Comparison of ENCODE assay signal across 10 cellular contexts in genomic region chr9:7342229-7342628, GRCh38.
DNase-seq lines count a peak whose midpoint lies in the region; ATAC-seq, FAIRE-seq and TF ChIP-seq lines count a peak whose summit lies in the region.
"Had no signal": no experiment of that assay in that cellular context is flagged by ENCODE, and none has a peak within 500 bp of the region (broad histone marks: within the 10 kb centered on the region; RNA-seq: fewer than 3 reads in every experiment).

No MANE protein-coding gene starts in this region.

- no peak overlapping the region for H2AFZ ChIP-seq in GM12878 (ENCODE audit: control insufficient read depth, low read depth, low read length)

- H3K36me3 Mint-ChIP-seq in CD4-positive, alpha-beta T cell (ENCODE audit: low read depth): no peaks in the 10 kb centered on the region
- H3K36me3 Mint-ChIP-seq: activated naive CD8-positive, alpha-beta T cell treated with anti-CD3 and anti-CD28 coated beads, Interleukin-2, amount 10 ng/mL, durations not matched to agents 7 days and 5 days; T-cell had no signal

- H3K27me3 ChIP-seq in BLaER1 (no peaks in the 10 kb centered on the region), GM12878 (replicated peaks in 1 of 2; ENCODE audit: control insufficient read depth in 2 of 2, insufficient read depth in 2 of 2, low read length in 1 of 2) (no peaks in the 10 kb centered on the region)
- H3K27me3 ChIP-seq in CD4-positive, alpha-beta T cell (ENCODE audit: control insufficient read depth, insufficient read depth, low read length): no peaks in the 10 kb centered on the region

- POLR2A ChIA-PET in GM12878 (lab: Charles Lee) (interaction anchor here (1.0 to 1.1 kb wide), 2 partner anchors 38 to 42 kb away, joined by 3 read pairs; no protein-coding TSS in a partner anchor), RWPE1 (lab: Yijun Ruan, JAX; ENCODE audit: low non-redundant PET) (no interaction called here)
- POLR2A ChIA-PET in CD4-positive, alpha-beta T cell (lab: Charles Lee): no interaction called here

- H3K36me3 ChIP-seq in BLaER1 (no peaks in the 10 kb centered on the region), GM12878 (ENCODE audit: control insufficient read depth in 2 of 2, insufficient read depth in 2 of 2, low read length in 1 of 2) (no peaks in the 10 kb centered on the region)

- in situ Hi-C loops in GM12878 (cut with MboI): no loop called here

- H3K4me3 ChIP-seq in BLaER1 (no peak overlapping the region), GM12878 (no peak overlapping the region)

- peak; percentile 69 for ATAC-seq in GM19455 (IDR thresholded peaks at IDR 0.05; ENCODE audit: unreplicated experiment)
- peak; percentile 72 for ATAC-seq in HG03103 (IDR thresholded peaks at IDR 0.05; ENCODE audit: low read depth, unreplicated experiment)
- peak; percentile 88 for ATAC-seq in GM12878
- no peak for ATAC-seq in CD4-positive, alpha-beta T cell (ENCODE audit: poor library complexity)
- ATAC-seq: T-cell had no signal

- H3K79me2 ChIP-seq in GM12878 (ENCODE audit: control insufficient read depth, insufficient read depth, low read length): no peaks in the 10 kb centered on the region

- TF ChIP-seq CTCF in GM12878 (IDR thresholded peaks at IDR 0.05 in 2 of 3, conservative IDR thresholded peaks at IDR 0.05 in 1 of 3; ENCODE audit: control insufficient read depth in 2 of 3, extremely low read depth in 1 of 3, insufficient read depth in 1 of 3, low read depth in 3 of 3, low read length in 3 of 3): 0 out of 6 replicates have a peak, but pooled peaks of 1 of the 3 experiments have one; percentile 8
- TF ChIP-seq CTCF in D721Med (IDR thresholded peaks at IDR 0.05; ENCODE audit: insufficient read depth, missing control alignments): no peak
- no peak for TF ChIP-seq CTCF in CD4-positive, alpha-beta T cell (IDR thresholded peaks at IDR 0.05)
- no peak for TF ChIP-seq CTCF in RWPE1 (conservative IDR thresholded peaks at IDR 0.05; ENCODE audit: low read depth)

- intact Hi-C loops in GM12878 (cut with micrococcal nuclease; ENCODE audit: unreplicated experiment): loop anchor here (1.0 kb wide), 1 partner anchor 44 kb away; no protein-coding TSS in a partner anchor
- intact Hi-C loops in CD4-positive, alpha-beta T cell (cut with DNase I, micrococcal nuclease): no loop called here

- SMC1A ChIA-PET in GM12878 (lab: Charles Lee; ENCODE audit: uncharacterized antibody, unreplicated experiment): interaction anchor here (0.5 to 3.5 kb wide), 8 partner anchors 9 to 711 kb away, joined by 3 to 17 read pairs (median 3); no protein-coding TSS in a partner anchor

- no peak overlapping the region for H3K27ac Mint-ChIP-seq in CD4-positive, alpha-beta T cell
- H3K27ac Mint-ChIP-seq: activated naive CD8-positive, alpha-beta T cell treated with anti-CD3 and anti-CD28 coated beads, Interleukin-2, amount 10 ng/mL, durations not matched to agents 7 days and 5 days; T-cell had no signal

- H3K4me3 Mint-ChIP-seq in CD4-positive, alpha-beta T cell: no peak overlapping the region
- H3K4me3 Mint-ChIP-seq: activated naive CD8-positive, alpha-beta T cell treated with anti-CD3 and anti-CD28 coated beads, Interleukin-2, amount 10 ng/mL, durations not matched to agents 7 days and 5 days; T-cell had no signal

- H3K9ac ChIP-seq in BLaER1 (no peak overlapping the region), GM12878 (ENCODE audit: control insufficient read depth, insufficient read depth, low read length) (no peak overlapping the region)

- H3K27ac ChIP-seq in BLaER1: 0 out of 2 replicates have a peak overlapping the region, but pooled peaks have one; percentile 18
- no peak overlapping the region for H3K27ac ChIP-seq in GM12878 (ENCODE audit: control insufficient read depth, insufficient read depth)
- no peak overlapping the region for H3K27ac ChIP-seq in CD4-positive, alpha-beta T cell (ENCODE audit: low read depth, low read length)
- no peak overlapping the region for H3K27ac ChIP-seq in RWPE1

- RAD21 ChIA-PET in GM12878 (lab: Charles Lee; ENCODE audit: unreplicated experiment): interaction anchor here (1.0 to 1.2 kb wide), 2 partner anchors 22 to 289 kb away, joined by 4 read pairs; no protein-coding TSS in a partner anchor

- CTCF ChIA-PET in GM12878 (lab: Yijun Ruan, JAX): interaction anchor here (0.6 to 1.5 kb wide), 10 partner anchors 10 to 515 kb away, joined by 3 to 5 read pairs (median 3); no protein-coding TSS in a partner anchor
- CTCF ChIA-PET in CD4-positive, alpha-beta T cell (lab: Charles Lee): no interaction called here
- CTCF ChIA-PET in RWPE1 (lab: Yijun Ruan, JAX): no interaction called here

- peaks cover 5% of the 10 kb centered on the region; the same call in 1 of the 2 replicates for H3K4me1 ChIP-seq in BLaER1
- H3K4me1 ChIP-seq in GM12878 (ENCODE audit: control insufficient read depth, insufficient read depth, low read length): peaks cover 9% of the 10 kb centered on the region; the same call in 1 of the 2 replicates

- peaks cover 13% of the 10 kb centered on the region for H3K27me3 Mint-ChIP-seq in CD4-positive, alpha-beta T cell

- no TSS peak for BruUV-seq in GM12878 (replicated peaks; lab: Mats Ljungman, UMichigan)

- H3K9me3 Mint-ChIP-seq in CD4-positive, alpha-beta T cell: no peaks in the 10 kb centered on the region
- H3K9me3 Mint-ChIP-seq: T-cell had no signal

- DNase-seq in GM12878 (ENCODE audit: low read depth, low spot score) (no peak), D721Med (ENCODE audit: insufficient read length, low spot score) (no peak), NCI-H510A treated with DMSO at 0.1 percent for 48 hours (lab: John Stamatoyannopoulos, UW) (no peak), RWPE1 (ENCODE audit: low spot score) (no peak)
- no peak for DNase-seq in CD4-positive, alpha-beta T cell
- DNase-seq: activated naive CD8-positive, alpha-beta T cell treated with anti-CD3 and anti-CD28 coated beads, Interleukin-2, amount 10 ng/mL, durations not matched to agents 7 days and 5 days; T-cell had no signal

- no peak for TF ChIP-seq POLR2A in GM12878 (IDR thresholded peaks at IDR 0.05; ENCODE audit: low read depth, low read length)

- FAIRE-seq in GM12878 (lab: Jason Lieb, UNC) (peak; percentile 69), D721Med (lab: Jason Lieb, UNC) (no peak)

- H3K4me1 Mint-ChIP-seq in CD4-positive, alpha-beta T cell (ENCODE audit: low read depth): no peaks in the 10 kb centered on the region
- H3K4me1 Mint-ChIP-seq: activated naive CD8-positive, alpha-beta T cell treated with anti-CD3 and anti-CD28 coated beads, Interleukin-2, amount 10 ng/mL, durations not matched to agents 7 days and 5 days; T-cell had no signal

- H3K4me2 ChIP-seq in BLaER1 (no peak overlapping the region), GM12878 (ENCODE audit: control insufficient read depth, insufficient read depth) (peak overlapping the region; percentile 33; the same call in 1 of the 2 replicates)

- TF ChIP-seq EP300 in GM12878 (IDR thresholded peaks at IDR 0.05; ENCODE audit: borderline replicate concordance in 1 of 2, control insufficient read depth in 1 of 2, low read depth in 2 of 2, low read length in 2 of 2): no peak

- no peak; the same call in 1 of the 2 replicates for TF ChIP-seq RAD21 in GM12878 (IDR thresholded peaks at IDR 0.05; ENCODE audit: insufficient read depth, low read depth, low read length)

- WGBS in GM12878 (ENCODE audit: insufficient coverage, insufficient replicate concordance, low lambda C conversion rate, missing lambda C conversion rate): 0% methylated on average over 1 of the region's 1 CpG

- no peaks in the 10 kb centered on the region for H3K9me3 ChIP-seq in BLaER1
- no peaks in the 10 kb centered on the region for H3K9me3 ChIP-seq in GM12878 (replicated peaks; ENCODE audit: control insufficient read depth, insufficient read depth, low read length)
- H3K9me3 ChIP-seq in CD4-positive, alpha-beta T cell (ENCODE audit: control insufficient read depth, low read length): no peaks in the 10 kb centered on the region

- H4K20me1 ChIP-seq in BLaER1: no peaks in the 10 kb centered on the region
- H4K20me1 ChIP-seq in GM12878 (ENCODE audit: control insufficient read depth, insufficient read depth): no peaks in the 10 kb centered on the region

TF ChIP-seq in GM12878, 131 proteins besides CTCF, POLR2A, EP300 and RAD21 (continues in another document):
- no peak for TF ChIP-seq POLR2AphosphoS2 (IDR thresholded peaks at IDR 0.05; ENCODE audit: low read depth, low read length)
- TF ChIP-seq, protein P1, sequence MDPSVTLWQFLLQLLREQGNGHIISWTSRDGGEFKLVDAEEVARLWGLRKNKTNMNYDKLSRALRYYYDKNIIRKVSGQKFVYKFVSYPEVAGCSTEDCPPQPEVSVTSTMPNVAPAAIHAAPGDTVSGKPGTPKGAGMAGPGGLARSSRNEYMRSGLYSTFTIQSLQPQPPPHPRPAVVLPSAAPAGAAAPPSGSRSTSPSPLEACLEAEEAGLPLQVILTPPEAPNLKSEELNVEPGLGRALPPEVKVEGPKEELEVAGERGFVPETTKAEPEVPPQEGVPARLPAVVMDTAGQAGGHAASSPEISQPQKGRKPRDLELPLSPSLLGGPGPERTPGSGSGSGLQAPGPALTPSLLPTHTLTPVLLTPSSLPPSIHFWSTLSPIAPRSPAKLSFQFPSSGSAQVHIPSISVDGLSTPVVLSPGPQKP (IDR thresholded peaks at IDR 0.05; ENCODE audit: low read depth, low read length): no peak
- TF ChIP-seq NRF1 (conservative IDR thresholded peaks at IDR 0.05; ENCODE audit: low read depth, low read length): no peak
- TF ChIP-seq DPF2 (IDR thresholded peaks at IDR 0.05): peak; percentile 59; the same call in 1 of the 2 replicates
- no peak for TF ChIP-seq PKNOX1 (IDR thresholded peaks at IDR 0.05)
- TF ChIP-seq ZSCAN29 (IDR thresholded peaks at IDR 0.05): no peak
- no peak for TF ChIP-seq PML (IDR thresholded peaks at IDR 0.05; ENCODE audit: low read length)
- TF ChIP-seq TARDBP (IDR thresholded peaks at IDR 0.05; ENCODE audit: borderline replicate concordance): no peak
- no peak for TF ChIP-seq SRF (IDR thresholded peaks at IDR 0.05; ENCODE audit: low read depth in 2 of 2, low read length in 2 of 2)
- TF ChIP-seq CBX5 (IDR thresholded peaks at IDR 0.05; ENCODE audit: low read depth): no peak
- no peak for TF ChIP-seq NR2F1 (conservative IDR thresholded peaks at IDR 0.05)
- 0 out of 2 replicates have a peak, but pooled peaks have one; percentile 30 for TF ChIP-seq NBN (IDR thresholded peaks at IDR 0.05)
- TF ChIP-seq SPI1 (IDR thresholded peaks at IDR 0.05; ENCODE audit: borderline replicate concordance, insufficient read depth, low read depth, low read length): 0 out of 2 replicates have a peak, but pooled peaks have one; percentile 42
- no peak for TF ChIP-seq TAF1 (IDR thresholded peaks at IDR 0.05; ENCODE audit: borderline replicate concordance, low read depth, low read length)
